9 cellular contexts compared by ENCODE assay signal in genomic region chr7:28411876-28412662, GRCh38. TPM values are rescaled to one million over a fixed set of nuclear protein-coding genes. Genes with fewer than 3 reads are reported as not detected.
DNase-seq lines count a peak whose midpoint lies in the region; ATAC-seq, FAIRE-seq and TF ChIP-seq lines count a peak whose summit lies in the region.
"Had no signal": no experiment of that assay in that cellular context is flagged by ENCODE, and none has a peak within 500 bp of the region (broad histone marks: within the 10 kb centered on the region; RNA-seq: fewer than 3 reads in every experiment).

A gene with protein sequence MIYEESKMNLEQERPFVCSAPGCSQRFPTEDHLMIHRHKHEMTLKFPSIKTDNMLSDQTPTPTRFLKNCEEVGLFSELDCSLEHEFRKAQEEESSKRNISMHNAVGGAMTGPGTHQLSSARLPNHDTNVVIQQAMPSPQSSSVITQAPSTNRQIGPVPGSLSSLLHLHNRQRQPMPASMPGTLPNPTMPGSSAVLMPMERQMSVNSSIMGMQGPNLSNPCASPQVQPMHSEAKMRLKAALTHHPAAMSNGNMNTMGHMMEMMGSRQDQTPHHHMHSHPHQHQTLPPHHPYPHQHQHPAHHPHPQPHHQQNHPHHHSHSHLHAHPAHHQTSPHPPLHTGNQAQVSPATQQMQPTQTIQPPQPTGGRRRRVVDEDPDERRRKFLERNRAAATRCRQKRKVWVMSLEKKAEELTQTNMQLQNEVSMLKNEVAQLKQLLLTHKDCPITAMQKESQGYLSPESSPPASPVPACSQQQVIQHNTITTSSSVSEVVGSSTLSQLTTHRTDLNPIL (plus strand): TSS chr7:28412518. CDS start chr7:28412915, 397 bp downstream.

- TF ChIP-seq CTCF in kidney (IDR thresholded peaks at IDR 0.05; ENCODE audit: borderline replicate concordance, extremely low read depth, insufficient read depth): peak; percentile 22
- no peak for TF ChIP-seq CTCF in thoracic aorta (IDR thresholded peaks at IDR 0.05)

- FAIRE-seq in kidney (lab: Jason Lieb, UNC): no peak

- no peak for ATAC-seq in activated naive CD8-positive, alpha-beta T cell treated with anti-CD3 and anti-CD28 coated beads, Interleukin-2, amount 10 ng/mL, durations not matched to agents 7 days and 5 days (ENCODE audit: low read depth)
- ATAC-seq in thoracic aorta (ENCODE audit: insufficient number of reproducible peaks, low FRiP score, low read depth): no peak
- ATAC-seq in HG03469 (IDR thresholded peaks at IDR 0.05; ENCODE audit: unreplicated experiment): no peak
- ATAC-seq in HG03378 (IDR thresholded peaks at IDR 0.05; ENCODE audit: unreplicated experiment): no peak

- no peak within 1 kb of the TSS for H3K27ac Mint-ChIP-seq in activated naive CD8-positive, alpha-beta T cell treated with anti-CD3 and anti-CD28 coated beads, Interleukin-2, amount 10 ng/mL, durations not matched to agents 7 days and 5 days

- POLR2A ChIA-PET in activated naive CD8-positive, alpha-beta T cell treated with anti-CD3 and anti-CD28 coated beads, Interleukin-2, amount 10 ng/mL, durations not matched to agents 7 days and 5 days (lab: Charles Lee): no interaction called here

- intact Hi-C loops in kidney (cut with DNase I): no loop called here

- DNase-seq in NCI-H2227 (lab: John Stamatoyannopoulos, UW; ENCODE audit: unreplicated experiment) (peak; percentile 3), NCI-H2227 treated with DMSO at 0.1 percent for 48 hours (lab: John Stamatoyannopoulos, UW) (no peak), kidney (no peak), thoracic aorta (ENCODE audit: low spot score) (no peak)
- no peak for DNase-seq in activated naive CD8-positive, alpha-beta T cell treated with anti-CD3 and anti-CD28 coated beads, Interleukin-2, amount 10 ng/mL, durations not matched to agents 7 days and 5 days
- no peak for DNase-seq in activated naive CD4-positive, alpha-beta T cell treated with Interleukin-2 at 50 U/mL for 16 hours

- H3K36me3 ChIP-seq in kidney (ENCODE audit: control insufficient read depth in 1 of 2, insufficient read depth in 2 of 2, low read length in 2 of 2): no peaks in the 10 kb centered on the region
- no peaks in the 10 kb centered on the region for H3K36me3 ChIP-seq in thoracic aorta

- peaks cover 22% of the 10 kb centered on the region for H3K4me1 Mint-ChIP-seq in activated naive CD8-positive, alpha-beta T cell treated with anti-CD3 and anti-CD28 coated beads, Interleukin-2, amount 10 ng/mL, durations not matched to agents 7 days and 5 days

- no peaks in the 10 kb centered on the region for H3K9me3 ChIP-seq in kidney (ENCODE audit: control insufficient read depth in 1 of 2, low read length in 2 of 2)
- no peaks in the 10 kb centered on the region for H3K9me3 ChIP-seq in thoracic aorta

- no peak within 1 kb of the TSS for H3K4me3 ChIP-seq in kidney (ENCODE audit: low read length in 2 of 2)
- H3K4me3 ChIP-seq in thoracic aorta: peak within 1 kb of the TSS; percentile 88

- H3K27ac ChIP-seq in kidney (ENCODE audit: low read depth in 2 of 2, low read length in 2 of 2): no peak within 1 kb of the TSS
- H3K27ac ChIP-seq in thoracic aorta: no peak within 1 kb of the TSS
- H3K27ac ChIP-seq: HL-60 had no signal

- no peaks in the 10 kb centered on the region for H3K36me3 Mint-ChIP-seq in activated naive CD8-positive, alpha-beta T cell treated with anti-CD3 and anti-CD28 coated beads, Interleukin-2, amount 10 ng/mL, durations not matched to agents 7 days and 5 days

- H3K27me3 ChIP-seq in thoracic aorta (replicated peaks; ENCODE audit: insufficient read depth): no peaks in the 10 kb centered on the region

- H3K4me3 Mint-ChIP-seq in activated naive CD8-positive, alpha-beta T cell treated with anti-CD3 and anti-CD28 coated beads, Interleukin-2, amount 10 ng/mL, durations not matched to agents 7 days and 5 days: peak within 1 kb of the TSS; percentile 74

- H3K9ac ChIP-seq in kidney (ENCODE audit: low read length in 2 of 2): no peak within 1 kb of the TSS

- peaks cover 70% of the 10 kb centered on the region for H3K27me3 Mint-ChIP-seq in activated naive CD8-positive, alpha-beta T cell treated with anti-CD3 and anti-CD28 coated beads, Interleukin-2, amount 10 ng/mL, durations not matched to agents 7 days and 5 days

- H3K4me1 ChIP-seq in kidney (ENCODE audit: control insufficient read depth in 1 of 2, insufficient read depth in 1 of 2, low read depth in 1 of 2, low read length in 2 of 2): peaks cover 2% of the 10 kb centered on the region in 2 donors
- peaks cover 8 to 27% of the 10 kb centered on the region in 2 donors for H3K4me1 ChIP-seq in thoracic aorta (ENCODE audit: control insufficient read depth in 1 of 2, low read depth in 2 of 2)

- H3K9me3 Mint-ChIP-seq in activated naive CD8-positive, alpha-beta T cell treated with anti-CD3 and anti-CD28 coated beads, Interleukin-2, amount 10 ng/mL, durations not matched to agents 7 days and 5 days: no peaks in the 10 kb centered on the region

RNA-seq across cellular contexts. Expression of the gene that starts here (rescaled TPM):
- total RNA-seq in activated naive CD8-positive, alpha-beta T cell treated with anti-CD3 and anti-CD28 coated beads, Interleukin-2, amount 10 ng/mL, durations not matched to agents 7 days and 5 days: not detected
- total RNA-seq in kidney (27.2 TPM), thoracic aorta (10 to 100 TPM; 44.4 to 49.1 TPM)
- 3.4 TPM for polyA plus RNA-seq in kidney (ENCODE audit: insufficient read depth, low read depth, low replicate concordance)

Comparison
In these comparisons a context has a peak if more than half of its experiments do, and no peak if none do; other contexts are left out.
1. RNA of the gene that starts here (total RNA-seq): 44.4 to 49.1 TPM in thoracic aorta and 27.2 TPM in kidney (single experiment); not detected in activated naive CD8-positive, alpha-beta T cell treated with anti-CD3 and anti-CD28 coated beads, Interleukin-2, amount 10 ng/mL, durations not matched to agents 7 days and 5 days; every median in the first group is over 10 times any median in the second.